10 cellular contexts compared by ENCODE assay signal in the genomic region with DNA sequence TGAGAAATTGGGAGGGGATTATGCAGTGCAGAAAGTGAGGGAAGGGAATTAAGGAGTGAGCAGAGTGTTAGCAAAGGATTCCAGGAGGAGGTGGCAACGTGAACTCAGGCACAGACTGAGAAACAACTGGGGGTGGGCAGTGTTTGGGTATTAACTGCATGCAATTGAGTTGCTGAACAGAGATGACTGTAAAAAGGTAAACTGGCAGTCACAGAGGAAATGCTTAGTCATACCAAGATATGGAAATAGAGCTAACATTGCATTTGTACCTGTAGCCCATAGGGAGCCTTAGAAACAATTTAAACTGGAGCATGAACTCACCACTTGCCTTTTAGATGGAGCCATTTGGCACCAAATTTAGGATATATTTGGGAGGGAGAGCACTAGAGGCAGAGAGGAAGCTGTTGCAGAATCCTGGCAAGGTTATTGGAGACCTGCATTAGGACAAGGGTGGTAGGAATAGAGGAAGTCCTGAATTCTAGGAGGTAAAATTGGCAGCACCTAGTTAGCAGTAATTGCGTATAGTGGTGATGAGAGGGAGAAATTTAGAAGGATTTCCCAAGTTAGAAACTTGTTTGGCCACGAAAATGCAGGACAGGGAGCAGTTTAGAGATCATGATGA.
DNase-seq lines count a peak whose midpoint lies in the region; ATAC-seq and FAIRE-seq lines count a peak whose summit lies in the region.
"Had no signal": no experiment of that assay in that cellular context is flagged by ENCODE, and none has a peak within 500 bp of the region (broad histone marks: within the 10 kb centered on the region; RNA-seq: fewer than 3 reads in every experiment).

No MANE protein-coding gene starts in this region.

- peak; percentile 57 for DNase-seq in GM18507 (ENCODE audit: extremely low spot score, insufficient read length, low read depth)
- peak; percentile 15 for DNase-seq in cerebellum (ENCODE audit: low spot score)
- no peak for DNase-seq in COLO668 (lab: John Stamatoyannopoulos, UW; ENCODE audit: unreplicated experiment)
- DNase-seq in effector CD4-positive, alpha-beta T cell: no peak
- DNase-seq in activated CD4-positive, CD25-positive, alpha-beta regulatory T cell treated with anti-CD3 and anti-CD28 coated beads, Interleukin-2, amount 50 U/mL, for 72 hours: no peak
- DNase-seq in NCI-H1048 (lab: John Stamatoyannopoulos, UW): no peak
- DNase-seq: activated CD8-positive, alpha-beta memory T cell treated with anti-CD3 and anti-CD28 coated beads, Interleukin-2, amount 50 U/mL, for 4 hours had no signal

- peak; percentile 94 for FAIRE-seq in GM18507 (lab: Jason Lieb, UNC)
- FAIRE-seq: H54 had no signal

- ATAC-seq in GM21447 (IDR thresholded peaks at IDR 0.05; ENCODE audit: unreplicated experiment) (peak; percentile 100), HG03520 (IDR thresholded peaks at IDR 0.05; ENCODE audit: unreplicated experiment) (peak; percentile 100)

Comparison
In these comparisons a context has a peak if more than half of its experiments do, and no peak if none do; other contexts are left out.
1. DNase-seq: peak in GM18507 (single experiment) and cerebellum (single experiment); none in COLO668 (single experiment), effector CD4-positive, alpha-beta T cell (single experiment), activated CD4-positive, CD25-positive, alpha-beta regulatory T cell treated with anti-CD3 and anti-CD28 coated beads, Interleukin-2, amount 50 U/mL, for 72 hours (single experiment) and NCI-H1048 (single experiment).